11 cellular contexts compared by ENCODE assay signal in the genomic region with DNA sequence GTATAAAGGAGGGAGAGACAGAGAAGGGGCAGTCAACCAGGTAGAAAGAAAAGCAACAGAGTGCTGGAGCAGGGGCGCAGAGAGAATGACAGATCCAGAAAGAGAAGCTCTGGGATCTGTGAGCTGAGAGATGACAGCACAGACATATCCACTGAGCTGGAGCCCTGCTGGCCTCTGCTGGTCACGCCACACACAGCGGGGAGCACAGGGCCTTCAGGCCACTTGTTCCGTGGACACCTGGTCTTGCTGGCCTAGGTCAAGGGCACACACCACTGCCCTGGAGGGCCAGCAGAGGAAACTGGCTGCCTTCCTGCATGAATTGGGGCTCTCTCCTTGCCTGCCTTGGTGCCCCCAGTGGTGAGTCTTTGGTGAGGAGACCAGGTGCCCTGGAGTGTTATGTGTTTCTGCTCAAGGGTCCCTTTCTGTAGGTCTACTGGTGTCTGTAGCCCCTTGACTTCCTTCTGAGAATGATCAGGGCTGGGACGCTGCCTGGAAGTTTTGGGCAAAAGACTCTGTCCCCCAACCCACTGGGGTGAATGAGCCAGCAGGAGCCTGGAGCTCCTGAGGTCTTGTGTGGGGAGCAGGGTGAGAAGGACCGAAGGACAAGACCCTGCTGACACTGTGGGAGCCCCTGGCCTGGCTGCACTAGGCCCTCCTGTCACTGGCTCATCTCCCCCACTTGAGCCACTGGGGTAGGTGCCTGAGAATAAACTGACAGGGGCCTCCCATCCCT.
DNase-seq lines count a peak whose midpoint lies in the region; ATAC-seq and TF ChIP-seq lines count a peak whose summit lies in the region.
"Had no signal": no experiment of that assay in that cellular context is flagged by ENCODE, and none has a peak within 500 bp of the region (broad histone marks: within the 10 kb centered on the region; RNA-seq: fewer than 3 reads in every experiment).

No MANE protein-coding gene starts in this region.

- peaks cover 10% of the 10 kb centered on the region for H3K9me3 Mint-ChIP-seq in stimulated activated effector memory CD8-positive, alpha-beta T cell treated with anti-CD3 and anti-CD28 coated beads, Interleukin-12 subunit alpha, Interleukin-12 subunit beta, amount 100 ng/mL, for 72 hours

- no peak overlapping the region for H3K27ac Mint-ChIP-seq in stimulated activated effector memory CD8-positive, alpha-beta T cell treated with anti-CD3 and anti-CD28 coated beads, Interleukin-12 subunit alpha, Interleukin-12 subunit beta, amount 100 ng/mL, for 72 hours
- H3K27ac Mint-ChIP-seq: natural killer cell treated with Interleukin-12 subunit alpha and Interleukin-12 subunit beta and Interleukin-15 and Interleukin-18, amount 100 ng/mL, for 72 hours; T-cell had no signal

- H3K4me3 Mint-ChIP-seq in stimulated activated effector memory CD8-positive, alpha-beta T cell treated with anti-CD3 and anti-CD28 coated beads, Interleukin-12 subunit alpha, Interleukin-12 subunit beta, amount 100 ng/mL, for 72 hours: no peak overlapping the region
- H3K4me3 Mint-ChIP-seq: natural killer cell treated with Interleukin-12 subunit alpha and Interleukin-12 subunit beta and Interleukin-15 and Interleukin-18, amount 100 ng/mL, for 72 hours; T-cell had no signal

- DNase-seq in hepatic stellate cell (ENCODE audit: low spot score) (peak; percentile 78), GM10266 (ENCODE audit: extremely low spot score) (no peak)
- no peak for DNase-seq in stimulated activated effector memory CD8-positive, alpha-beta T cell treated with anti-CD3 and anti-CD28 coated beads, Interleukin-12 subunit alpha, Interleukin-12 subunit beta, amount 100 ng/mL, for 72 hours (ENCODE audit: low spot score in 2 of 2)
- DNase-seq: amygdala, NCI-H1694 had no signal

- ATAC-seq in stimulated activated effector memory CD8-positive, alpha-beta T cell treated with anti-CD3 and anti-CD28 coated beads, Interleukin-12 subunit alpha, Interleukin-12 subunit beta, amount 100 ng/mL, for 72 hours: peak; percentile 36
- no peak for ATAC-seq in HG03521 (IDR thresholded peaks at IDR 0.05; ENCODE audit: unreplicated experiment)
- no peak for ATAC-seq in GM18520 (IDR thresholded peaks at IDR 0.05; ENCODE audit: unreplicated experiment)
- ATAC-seq: T-cell had no signal

- H3K36me3 Mint-ChIP-seq in stimulated activated effector memory CD8-positive, alpha-beta T cell treated with anti-CD3 and anti-CD28 coated beads, Interleukin-12 subunit alpha, Interleukin-12 subunit beta, amount 100 ng/mL, for 72 hours: no peaks in the 10 kb centered on the region
- H3K36me3 Mint-ChIP-seq: T-cell had no signal

- no peaks in the 10 kb centered on the region for H3K4me1 Mint-ChIP-seq in stimulated activated effector memory CD8-positive, alpha-beta T cell treated with anti-CD3 and anti-CD28 coated beads, Interleukin-12 subunit alpha, Interleukin-12 subunit beta, amount 100 ng/mL, for 72 hours
- H3K4me1 Mint-ChIP-seq: T-cell had no signal

- H3K27ac ChIP-seq in VCaP: no peak overlapping the region

- TF ChIP-seq CTCF in GM12873 (IDR thresholded peaks at IDR 0.05; ENCODE audit: insufficient read depth, low read depth, low read length, missing control alignments): peak; percentile 16
- peak; percentile 74 for TF ChIP-seq CTCF in VCaP (conservative IDR thresholded peaks at IDR 0.05)
- no peak for TF ChIP-seq CTCF in GM10266 (IDR thresholded peaks at IDR 0.05; ENCODE audit: control insufficient read depth, insufficient read depth, low read depth, missing control alignments)
